In genomic region chr6:28980137-28980796, GRCh38 we compare ENCODE assay signal across 1 cellular context.
TF ChIP-seq lines count a peak whose summit lies in the region.

No MANE protein-coding gene starts in this region.

TF ChIP-seq in GM23338, 12 proteins besides CTCF, POLR2A, EP300 and RAD21 (continued from another document):
- TF ChIP-seq ZNF462 (CRISPR knock-in tag; IDR thresholded peaks at IDR 0.05): no peak
- TF ChIP-seq EZH2 (IDR thresholded peaks at IDR 0.05; ENCODE audit: low read depth, unreplicated experiment): no peak
- no peak for TF ChIP-seq ZNF331 (CRISPR knock-in tag; IDR thresholded peaks at IDR 0.05; ENCODE audit: low read depth)
- no peak for TF ChIP-seq NANOG (IDR thresholded peaks at IDR 0.05; ENCODE audit: borderline replicate concordance)
- no peak for TF ChIP-seq EZH2phosphoT487 (IDR thresholded peaks at IDR 0.05; ENCODE audit: unreplicated experiment)
- no peak for TF ChIP-seq POLR2AphosphoS5 (IDR thresholded peaks at IDR 0.05; ENCODE audit: low read depth)
- no peak for TF ChIP-seq CREB1 (CRISPR knock-in tag; IDR thresholded peaks at IDR 0.05; ENCODE audit: low read depth)
- TF ChIP-seq REST (IDR thresholded peaks at IDR 0.05; ENCODE audit: unreplicated experiment): no peak
